20 cellular contexts compared by ENCODE assay signal in genomic region chr20:18705906-18706305, GRCh38.
DNase-seq lines count a peak whose midpoint lies in the region; ATAC-seq and TF ChIP-seq lines count a peak whose summit lies in the region.
"Had no signal": no experiment of that assay in that cellular context is flagged by ENCODE, and none has a peak within 500 bp of the region (broad histone marks: within the 10 kb centered on the region; RNA-seq: fewer than 3 reads in every experiment).

No MANE protein-coding gene starts in this region.

- ATAC-seq in HG03175 (IDR thresholded peaks at IDR 0.05; ENCODE audit: unreplicated experiment) (no peak), HG03469 (IDR thresholded peaks at IDR 0.05; ENCODE audit: unreplicated experiment) (no peak)
- ATAC-seq: GM23338, left cardiac atrium, T-cell had no signal

- H3K4me3 ChIP-seq in SJCRH30 = no peak overlapping the region
- no peak overlapping the region for H3K4me3 ChIP-seq in hepatocyte
- H3K4me3 ChIP-seq: GM23338, tibial nerve had no signal

- H2AFZ ChIP-seq in hepatocyte = no peak overlapping the region
- H2AFZ ChIP-seq: GM23338 had no signal

- H3K9me3 ChIP-seq in SJCRH30 (replicated peaks) = no peaks in the 10 kb centered on the region
- H3K9me3 ChIP-seq in hepatocyte (ENCODE audit: low read depth) = no peaks in the 10 kb centered on the region
- H3K9me3 ChIP-seq: tibial nerve had no signal

- no peak overlapping the region for H3K4me2 ChIP-seq in hepatocyte
- H3K4me2 ChIP-seq: GM23338 had no signal

- 89% methylated on average over 2 of the region's 2 CpGs for WGBS in hepatocyte (ENCODE audit: low lambda C conversion rate, missing lambda C conversion rate)

- H3K27me3 ChIP-seq in SJCRH30 (no peaks in the 10 kb centered on the region), hepatocyte (no peaks in the 10 kb centered on the region)
- H3K27me3 ChIP-seq: tibial nerve had no signal

- no peaks in the 10 kb centered on the region for H3K9me2 ChIP-seq in hepatocyte (replicated peaks; ENCODE audit: insufficient read depth)

- H3K36me3 ChIP-seq in SJCRH30 = no peaks in the 10 kb centered on the region
- H3K36me3 ChIP-seq in hepatocyte (replicated peaks; ENCODE audit: insufficient read depth, low read depth) = no peaks in the 10 kb centered on the region
- H3K36me3 ChIP-seq: tibial nerve had no signal

- H3K4me1 ChIP-seq in SJCRH30 (peaks cover 14% of the 10 kb centered on the region), hepatocyte (ENCODE audit: insufficient read depth) (no peaks in the 10 kb centered on the region)

- DNase-seq in NCI-H82 (lab: John Stamatoyannopoulos, UW) (peak; percentile 7), NCI-H82 treated with DMSO at 0.1 percent for 48 hours (lab: John Stamatoyannopoulos, UW; ENCODE audit: unreplicated experiment) (no peak), SJCRH30 (peak; percentile 39 to 47), hepatocyte (ENCODE audit: low spot score) (no peak), NCI-H2171 treated with DMSO at 0.1 percent for 48 hours (lab: John Stamatoyannopoulos, UW) (no peak)
- no peak for DNase-seq in activated CD4-positive, CD25-positive, alpha-beta regulatory T cell treated with anti-CD3 and anti-CD28 coated beads, Interleukin-2, amount 50 U/mL, for 72 hours
- DNase-seq: activated naive CD4-positive, alpha-beta T cell; aorta; cerebellar nuclear complex; effector memory CD4-positive, alpha-beta T cell; left cardiac atrium; NCI-H2029; NK-92 treated with Interleukin-12 subunit alpha and Interleukin-12 subunit beta, amount 100 ng/mL, for 24 hours; RPMI8226; stimulated activated naive CD4-positive, alpha-beta T cell; T-cell had no signal

- no peaks in the 10 kb centered on the region for H4K20me1 ChIP-seq in hepatocyte (ENCODE audit: insufficient read depth, poor library complexity, severe bottlenecking)

- no peak for TF ChIP-seq CTCF in hepatocyte (IDR thresholded peaks at IDR 0.05; ENCODE audit: poor library complexity)

- H3K27ac ChIP-seq in SJCRH30 (peak overlapping the region; percentile 46), hepatocyte (peak overlapping the region; percentile 8)
- H3K27ac ChIP-seq: tibial nerve had no signal

- H3K79me2 ChIP-seq in hepatocyte = no peaks in the 10 kb centered on the region

Comparison
In these comparisons a context has a peak if more than half of its experiments do, and no peak if none do; other contexts are left out.
1. DNase-seq: peak in NCI-H82 (single experiment) and SJCRH30 (2 of 2); none in NCI-H82 treated with DMSO at 0.1 percent for 48 hours (single experiment), hepatocyte (single experiment), NCI-H2171 treated with DMSO at 0.1 percent for 48 hours (single experiment) and activated CD4-positive, CD25-positive, alpha-beta regulatory T cell treated with anti-CD3 and anti-CD28 coated beads, Interleukin-2, amount 50 U/mL, for 72 hours (single experiment).